ENCODE assay signal across 8 cellular contexts in genomic region chr11:83681045-83681781, GRCh38.
DNase-seq lines count a peak whose midpoint lies in the region; ATAC-seq and TF ChIP-seq lines count a peak whose summit lies in the region.

No MANE protein-coding gene starts in this region.

- no peak for TF ChIP-seq CTCF in ascending aorta (IDR thresholded peaks at IDR 0.05)

- H3K27ac ChIP-seq in ascending aorta = no peak overlapping the region

- H3K9me3 ChIP-seq in skeletal muscle satellite cell (replicated peaks; ENCODE audit: low read length) = no peaks in the 10 kb centered on the region
- no peaks in the 10 kb centered on the region for H3K9me3 ChIP-seq in ascending aorta

- peak; percentile 48 for DNase-seq in astrocyte of the hippocampus (ENCODE audit: low read depth, low spot score)
- DNase-seq in ureter (ENCODE audit: low spot score) = no peak
- no peak for DNase-seq in DMS 273 treated with DMSO at 0.1 percent for 48 hours (lab: John Stamatoyannopoulos, UW)
- no peak for DNase-seq in ascending aorta (ENCODE audit: low spot score in 2 of 2)

- H3K4me3 ChIP-seq in skeletal muscle satellite cell (ENCODE audit: low read length) (peak overlapping the region; percentile 55), ascending aorta (peak overlapping the region in 1 of 2 donors; percentile 2)

- H3K4me1 ChIP-seq in skeletal muscle satellite cell (ENCODE audit: control insufficient read depth, insufficient read depth, low read length) (peaks cover 6% of the 10 kb centered on the region), ascending aorta (no peaks in the 10 kb centered on the region)

- ATAC-seq in GM19351 (IDR thresholded peaks at IDR 0.05; ENCODE audit: unreplicated experiment) (peak; percentile 68), HG03108 (IDR thresholded peaks at IDR 0.05; ENCODE audit: unreplicated experiment) (peak; percentile 52), HG02610 (IDR thresholded peaks at IDR 0.05; ENCODE audit: unreplicated experiment) (no peak)

- H3K36me3 ChIP-seq in skeletal muscle satellite cell (ENCODE audit: insufficient read depth, low read length) = no peaks in the 10 kb centered on the region
- no peaks in the 10 kb centered on the region for H3K36me3 ChIP-seq in ascending aorta

- peak overlapping the region; percentile 73 for H3K4me2 ChIP-seq in skeletal muscle satellite cell (ENCODE audit: low read length)

- no peak overlapping the region for H3K9ac ChIP-seq in skeletal muscle satellite cell (ENCODE audit: low read depth, low read length)

- intact Hi-C loops in ascending aorta (cut with DNase I) = no loop called here

- H3K27me3 ChIP-seq in skeletal muscle satellite cell (ENCODE audit: control insufficient read depth, insufficient read depth, low read length) (peaks cover 34% of the 10 kb centered on the region), ascending aorta (no peaks in the 10 kb centered on the region)
